Comparison of ENCODE assay signal across 8 cellular contexts in the genomic region with DNA sequence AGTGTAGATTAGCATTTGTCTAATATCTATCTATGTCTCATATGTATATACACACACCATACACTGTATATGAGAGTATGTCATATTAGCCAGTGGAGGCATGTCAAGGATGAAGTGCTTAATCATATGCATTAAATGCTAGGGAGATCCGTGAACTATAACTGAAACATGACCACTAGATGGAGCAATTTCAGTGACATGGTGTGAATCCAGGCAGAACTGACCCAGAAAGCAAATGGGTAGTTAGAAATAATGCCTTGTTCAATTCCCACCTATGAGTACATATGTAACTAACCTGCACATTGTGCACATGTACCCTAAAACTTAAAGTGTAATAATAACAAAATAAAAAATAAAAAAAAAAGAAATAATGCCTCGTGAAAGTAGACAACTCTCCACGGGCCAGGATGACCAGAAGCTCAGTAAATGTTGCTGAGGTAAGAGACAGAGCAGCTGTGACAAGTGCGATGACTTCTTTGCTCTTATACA.
DNase-seq lines count a peak whose midpoint lies in the region; ATAC-seq, FAIRE-seq and TF ChIP-seq lines count a peak whose summit lies in the region.
"Not testable (repeated sequence)": the region's sequence is repeated elsewhere in the genome, so short reads cannot be mapped to it uniquely, and the experiment has no call there.

No MANE protein-coding gene starts in this region.

- CTCF ChIA-PET in T-cell (lab: Charles Lee): not testable (repeated sequence)

- not testable (repeated sequence) for H3K9me3 Mint-ChIP-seq in T-cell; chondrocyte (ENCODE audit: low read depth)

- ATAC-seq in GM18867 (IDR thresholded peaks at IDR 0.05; ENCODE audit: unreplicated experiment) (peak; percentile 70), HG02798 (IDR thresholded peaks at IDR 0.05; ENCODE audit: poor library complexity, unreplicated experiment) (peak; percentile 72), T-cell (replicated peaks in 1 of 4) (peak; percentile 57 to 68 (median 61))

- H3K27me3 Mint-ChIP-seq in T-cell: not testable (repeated sequence)
- peaks cover 12% of the 10 kb centered on the region for H3K27me3 Mint-ChIP-seq in chondrocyte (ENCODE audit: low read depth)

- POLR2A ChIA-PET in T-cell (lab: Charles Lee): not testable (repeated sequence)

- not testable (repeated sequence) for H3K4me3 Mint-ChIP-seq in T-cell; chondrocyte (ENCODE audit: unreplicated experiment)

- DNase-seq in CD1c-positive myeloid dendritic cell (ENCODE audit: extremely low spot score): peak; percentile 20
- peak; percentile 48 for DNase-seq in NAMALWA (ENCODE audit: low spot score)
- not testable (repeated sequence) for DNase-seq in T-cell; chondrocyte (ENCODE audit: low spot score)
- peak; percentile 15 for DNase-seq in renal cortical epithelial cell (ENCODE audit: low read depth)

- FAIRE-seq in islet of Langerhans (lab: Jason Lieb, UNC): peak; percentile 100

- H3K4me1 Mint-ChIP-seq in T-cell: peaks cover 10 to 14% (median 12%) of the 10 kb centered on the region in 3 donors
- H3K4me1 Mint-ChIP-seq in chondrocyte (ENCODE audit: low read depth): not testable (repeated sequence)

- not testable (repeated sequence) for H3K27ac Mint-ChIP-seq in T-cell; chondrocyte (ENCODE audit: unreplicated experiment)

- TF ChIP-seq CTCF in chondrocyte (IDR thresholded peaks at IDR 0.05): peak; percentile 80

- not testable (repeated sequence) for H3K36me3 Mint-ChIP-seq in T-cell; chondrocyte (ENCODE audit: low read depth)
